Comparison of ENCODE assay signal across 2 cellular contexts in the genomic region with DNA sequence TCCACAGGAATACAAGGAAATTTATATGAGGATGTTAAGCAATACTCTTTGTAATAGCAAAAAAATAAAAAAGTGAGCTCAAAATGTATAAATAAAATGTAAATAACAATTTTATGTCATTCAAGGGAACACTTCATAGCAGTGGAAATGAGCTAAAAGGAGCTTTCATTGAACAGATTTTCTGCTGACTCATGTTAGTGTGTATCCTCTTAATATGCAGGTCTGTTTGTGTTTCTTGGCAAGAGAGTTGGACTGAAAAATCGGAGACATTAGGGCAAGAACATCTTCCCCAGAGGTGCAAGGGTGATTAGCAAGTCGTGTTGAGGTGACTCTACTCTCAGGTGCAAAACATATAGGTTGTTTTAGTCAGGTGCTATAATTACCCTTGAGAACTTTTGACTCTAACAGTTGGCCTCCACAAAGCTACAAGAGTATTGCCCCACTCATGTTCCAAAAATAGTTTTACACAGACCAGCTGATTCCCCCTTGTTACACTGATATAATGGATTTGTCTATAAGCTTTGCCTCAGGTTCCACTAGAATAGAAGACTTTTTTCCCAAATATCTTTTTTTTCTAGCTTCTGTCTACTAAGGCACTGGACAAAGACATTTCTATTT.
TF ChIP-seq lines count a peak whose summit lies in the region.

No MANE protein-coding gene starts in this region.

TF ChIP-seq in GM23338, 12 proteins besides CTCF, POLR2A, EP300 and RAD21 (continues in another document):
- TF ChIP-seq ZNF114 (CRISPR knock-in tag; IDR thresholded peaks at IDR 0.05) (no peak), POLR2AphosphoS5 (IDR thresholded peaks at IDR 0.05; ENCODE audit: low read depth) (no peak), NANOG (IDR thresholded peaks at IDR 0.05; ENCODE audit: borderline replicate concordance) (no peak), STAT1 (IDR thresholded peaks at IDR 0.05; ENCODE audit: unreplicated experiment) (no peak), EZH2phosphoT487 (IDR thresholded peaks at IDR 0.05; ENCODE audit: unreplicated experiment) (no peak), ZNF331 (CRISPR knock-in tag; IDR thresholded peaks at IDR 0.05; ENCODE audit: low read depth) (no peak), CREB1 (CRISPR knock-in tag; IDR thresholded peaks at IDR 0.05; ENCODE audit: low read depth) (no peak), ETS1 (IDR thresholded peaks at IDR 0.05) (no peak), EZH2 (IDR thresholded peaks at IDR 0.05; ENCODE audit: low read depth, unreplicated experiment) (no peak)
- TF ChIP-seq, protein P1, sequence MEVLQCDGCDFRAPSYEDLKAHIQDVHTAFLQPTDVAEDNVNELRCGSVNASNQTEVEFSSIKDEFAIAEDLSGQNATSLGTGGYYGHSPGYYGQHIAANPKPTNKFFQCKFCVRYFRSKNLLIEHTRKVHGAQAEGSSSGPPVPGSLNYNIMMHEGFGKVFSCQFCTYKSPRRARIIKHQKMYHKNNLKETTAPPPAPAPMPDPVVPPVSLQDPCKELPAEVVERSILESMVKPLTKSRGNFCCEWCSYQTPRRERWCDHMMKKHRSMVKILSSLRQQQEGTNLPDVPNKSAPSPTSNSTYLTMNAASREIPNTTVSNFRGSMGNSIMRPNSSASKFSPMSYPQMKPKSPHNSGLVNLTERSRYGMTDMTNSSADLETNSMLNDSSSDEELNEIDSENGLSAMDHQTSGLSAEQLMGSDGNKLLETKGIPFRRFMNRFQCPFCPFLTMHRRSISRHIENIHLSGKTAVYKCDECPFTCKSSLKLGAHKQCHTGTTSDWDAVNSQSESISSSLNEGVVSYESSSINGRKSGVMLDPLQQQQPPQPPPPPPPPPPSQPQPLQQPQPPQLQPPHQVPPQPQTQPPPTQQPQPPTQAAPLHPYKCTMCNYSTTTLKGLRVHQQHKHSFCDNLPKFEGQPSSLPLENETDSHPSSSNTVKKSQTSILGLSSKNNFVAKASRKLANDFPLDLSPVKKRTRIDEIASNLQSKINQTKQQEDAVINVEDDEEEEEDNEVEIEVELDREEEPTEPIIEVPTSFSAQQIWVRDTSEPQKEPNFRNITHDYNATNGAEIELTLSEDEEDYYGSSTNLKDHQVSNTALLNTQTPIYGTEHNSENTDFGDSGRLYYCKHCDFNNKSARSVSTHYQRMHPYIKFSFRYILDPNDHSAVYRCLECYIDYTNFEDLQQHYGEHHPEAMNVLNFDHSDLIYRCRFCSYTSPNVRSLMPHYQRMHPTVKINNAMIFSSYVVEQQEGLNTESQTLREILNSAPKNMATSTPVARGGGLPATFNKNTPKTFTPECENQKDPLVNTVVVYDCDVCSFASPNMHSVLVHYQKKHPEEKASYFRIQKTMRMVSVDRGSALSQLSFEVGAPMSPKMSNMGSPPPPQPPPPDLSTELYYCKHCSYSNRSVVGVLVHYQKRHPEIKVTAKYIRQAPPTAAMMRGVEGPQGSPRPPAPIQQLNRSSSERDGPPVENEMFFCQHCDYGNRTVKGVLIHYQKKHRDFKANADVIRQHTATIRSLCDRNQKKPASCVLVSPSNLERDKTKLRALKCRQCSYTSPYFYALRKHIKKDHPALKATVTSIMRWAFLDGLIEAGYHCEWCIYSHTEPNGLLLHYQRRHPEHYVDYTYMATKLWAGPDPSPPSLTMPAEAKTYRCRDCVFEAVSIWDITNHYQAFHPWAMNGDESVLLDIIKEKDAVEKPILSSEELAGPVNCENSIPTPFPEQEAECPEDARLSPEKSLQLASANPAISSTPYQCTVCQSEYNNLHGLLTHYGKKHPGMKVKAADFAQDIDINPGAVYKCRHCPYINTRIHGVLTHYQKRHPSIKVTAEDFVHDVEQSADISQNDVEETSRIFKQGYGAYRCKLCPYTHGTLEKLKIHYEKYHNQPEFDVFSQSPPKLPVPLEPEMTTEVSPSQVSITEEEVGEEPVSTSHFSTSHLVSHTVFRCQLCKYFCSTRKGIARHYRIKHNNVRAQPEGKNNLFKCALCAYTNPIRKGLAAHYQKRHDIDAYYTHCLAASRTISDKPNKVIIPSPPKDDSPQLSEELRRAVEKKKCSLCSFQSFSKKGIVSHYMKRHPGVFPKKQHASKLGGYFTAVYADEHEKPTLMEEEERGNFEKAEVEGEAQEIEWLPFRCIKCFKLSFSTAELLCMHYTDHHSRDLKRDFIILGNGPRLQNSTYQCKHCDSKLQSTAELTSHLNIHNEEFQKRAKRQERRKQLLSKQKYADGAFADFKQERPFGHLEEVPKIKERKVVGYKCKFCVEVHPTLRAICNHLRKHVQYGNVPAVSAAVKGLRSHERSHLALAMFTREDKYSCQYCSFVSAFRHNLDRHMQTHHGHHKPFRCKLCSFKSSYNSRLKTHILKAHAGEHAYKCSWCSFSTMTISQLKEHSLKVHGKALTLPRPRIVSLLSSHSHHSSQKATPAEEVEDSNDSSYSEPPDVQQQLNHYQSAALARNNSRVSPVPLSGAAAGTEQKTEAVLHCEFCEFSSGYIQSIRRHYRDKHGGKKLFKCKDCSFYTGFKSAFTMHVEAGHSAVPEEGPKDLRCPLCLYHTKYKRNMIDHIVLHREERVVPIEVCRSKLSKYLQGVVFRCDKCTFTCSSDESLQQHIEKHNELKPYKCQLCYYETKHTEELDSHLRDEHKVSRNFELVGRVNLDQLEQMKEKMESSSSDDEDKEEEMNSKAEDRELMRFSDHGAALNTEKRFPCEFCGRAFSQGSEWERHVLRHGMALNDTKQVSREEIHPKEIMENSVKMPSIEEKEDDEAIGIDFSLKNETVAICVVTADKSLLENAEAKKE (CRISPR knock-in tag; IDR thresholded peaks at IDR 0.05), result no peak

TF ChIP-seq in K562, 482 proteins besides CTCF, POLR2A, EP300 and RAD21:
- TF ChIP-seq MAFG (tag; conservative IDR thresholded peaks at IDR 0.05) (peak; percentile 40; the same call in 1 of the 2 replicates), MAFF (IDR thresholded peaks at IDR 0.05; ENCODE audit: low read length) (peak; percentile 34; the same call in 1 of the 2 replicates), CCNT2 (IDR thresholded peaks at IDR 0.05; ENCODE audit: borderline replicate concordance, extremely low read depth, insufficient read length, low read depth, low read length) (no peak), ZZZ3 (IDR thresholded peaks at IDR 0.05) (no peak), NUFIP1 (IDR thresholded peaks at IDR 0.05; ENCODE audit: partially characterized antibody) (no peak), C11orf30 (IDR thresholded peaks at IDR 0.05; ENCODE audit: low read depth) (0 out of 2 replicates have a peak, but pooled peaks have one; percentile 7), PPARD (CRISPR knock-in tag; IDR thresholded peaks at IDR 0.05) (no peak), E2F6 (IDR thresholded peaks at IDR 0.05; ENCODE audit: borderline replicate concordance in 1 of 2, extremely low read depth in 1 of 2, insufficient read depth in 1 of 2, insufficient read length in 1 of 2, low read depth in 1 of 2, low read length in 1 of 2, poor library complexity in 1 of 2, severe bottlenecking in 1 of 2) (no peak), ERF (CRISPR knock-in tag; IDR thresholded peaks at IDR 0.05) (no peak), ZNF316 (IDR thresholded peaks at IDR 0.05) (peak; percentile 17; the same call in 1 of the 2 replicates), HDGF (IDR thresholded peaks at IDR 0.05) (no peak), PTRF (tag; IDR thresholded peaks at IDR 0.05) (no peak)
- TF ChIP-seq, protein P2, sequence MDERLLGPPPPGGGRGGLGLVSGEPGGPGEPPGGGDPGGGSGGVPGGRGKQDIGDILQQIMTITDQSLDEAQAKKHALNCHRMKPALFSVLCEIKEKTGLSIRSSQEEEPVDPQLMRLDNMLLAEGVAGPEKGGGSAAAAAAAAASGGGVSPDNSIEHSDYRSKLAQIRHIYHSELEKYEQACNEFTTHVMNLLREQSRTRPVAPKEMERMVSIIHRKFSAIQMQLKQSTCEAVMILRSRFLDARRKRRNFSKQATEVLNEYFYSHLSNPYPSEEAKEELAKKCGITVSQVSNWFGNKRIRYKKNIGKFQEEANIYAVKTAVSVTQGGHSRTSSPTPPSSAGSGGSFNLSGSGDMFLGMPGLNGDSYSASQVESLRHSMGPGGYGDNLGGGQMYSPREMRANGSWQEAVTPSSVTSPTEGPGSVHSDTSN (CRISPR knock-in tag; IDR thresholded peaks at IDR 0.05; ENCODE audit: low read depth), result no peak
- TF ChIP-seq, protein P2 (tag; conservative IDR thresholded peaks at IDR 0.05; ENCODE audit: low read depth), result no peak
